ENCODE assay signal across 9 cellular contexts in the genomic region with DNA sequence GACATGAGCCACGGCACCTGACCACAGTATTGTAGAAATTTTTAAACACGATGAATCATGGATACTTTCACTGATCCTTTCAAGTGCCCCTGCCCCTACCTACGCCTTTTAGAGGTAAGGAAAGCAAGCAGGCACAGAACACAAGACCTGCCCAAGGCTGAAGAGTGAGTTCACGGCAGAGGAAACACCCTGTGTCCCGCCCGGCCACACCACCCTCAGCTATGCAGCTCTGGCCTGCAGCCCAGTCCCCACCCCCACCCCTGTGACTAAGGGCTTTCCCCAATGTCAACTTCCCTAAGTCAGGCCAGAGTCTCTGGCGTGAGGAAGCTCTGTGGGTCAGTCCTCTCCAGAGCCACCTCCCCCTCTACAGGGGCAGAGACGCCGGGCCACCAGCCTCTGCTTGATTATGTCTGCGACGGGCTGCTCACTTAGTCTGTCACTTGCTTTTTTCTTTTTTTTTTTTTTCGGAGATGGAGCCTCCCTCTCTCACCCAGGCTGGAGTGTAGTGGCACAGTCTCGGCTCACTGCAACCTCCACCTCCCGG. TPM values are rescaled to one million over a fixed set of nuclear protein-coding genes. Genes with fewer than 3 reads are reported as not detected.
DNase-seq lines count a peak whose midpoint lies in the region; ATAC-seq, FAIRE-seq and TF ChIP-seq lines count a peak whose summit lies in the region.
"Had no signal": no experiment of that assay in that cellular context is flagged by ENCODE, and none has a peak within 500 bp of the region (broad histone marks: within the 10 kb centered on the region; RNA-seq: fewer than 3 reads in every experiment).

No MANE protein-coding gene starts in this region.

- H3K4me3 ChIP-seq in A549 (no peak overlapping the region), liver (ENCODE audit: low read depth in 1 of 3, low read length in 3 of 3) (no peak overlapping the region)
- H3K4me3 ChIP-seq: BLaER1 had no signal

- no peaks in the 10 kb centered on the region for H3K27me3 Mint-ChIP-seq in MCF 10A (ENCODE audit: insufficient read depth, unreplicated experiment)

- peak overlapping the region; percentile 72 for H3K4me2 ChIP-seq in A549
- H3K4me2 ChIP-seq: BLaER1 had no signal

- peak overlapping the region; percentile 98 for H3K27ac Mint-ChIP-seq in MCF 10A (ENCODE audit: low read depth, unreplicated experiment)

- no peaks in the 10 kb centered on the region for H3K9me3 Mint-ChIP-seq in MCF 10A (ENCODE audit: unreplicated experiment)

- TF ChIP-seq CTCF in A549 (IDR thresholded peaks at IDR 0.05) (no peak), MCF 10A (IDR thresholded peaks at IDR 0.05; ENCODE audit: unreplicated experiment) (no peak), liver (IDR thresholded peaks at IDR 0.05; ENCODE audit: low read depth, low read length, missing input control) (no peak)

- POLR2A ChIA-PET in A549 (lab: Yijun Ruan, JAX) (interaction anchor here (0.6 to 1.6 kb wide), 13 partner anchors 8 to 223 kb away, joined by 3 to 13 read pairs (median 4); a partner anchor contains a TSS), MCF 10A (lab: Yijun Ruan, JAX) (interaction anchor here (0.8 to 4.9 kb wide), 18 partner anchors 8 to 108 kb away, joined by 3 to 37 read pairs (median 5); a partner anchor contains a TSS)

- H3K27ac ChIP-seq in A549: peak overlapping the region; percentile 71 to 96
- H3K27ac ChIP-seq in liver (ENCODE audit: low read depth in 1 of 2, low read length in 2 of 2): peak overlapping the region in 1 of 2 donors; percentile 28
- H3K27ac ChIP-seq: BLaER1 had no signal

- peaks cover 0 to 3% (median 0%) of the 10 kb centered on the region in 4 donors for H3K36me3 ChIP-seq in liver (ENCODE audit: control insufficient read depth in 4 of 4, insufficient read depth in 3 of 4, low read depth in 1 of 4, low read length in 3 of 4)

- peak; percentile 28 to 40; a peak in 3 of 5 replicates for TF ChIP-seq RAD21 in A549 (conservative IDR thresholded peaks at IDR 0.05 in 1 of 2, IDR thresholded peaks at IDR 0.05 in 1 of 2)
- peak in 1 of 2 donors; percentile 8 for TF ChIP-seq RAD21 in liver (IDR thresholded peaks at IDR 0.05)

- intact Hi-C loops in MCF 10A (cut with micrococcal nuclease): no loop called here

- peak; percentile 85 to 87 for ATAC-seq in A549
- no peak for ATAC-seq in HG03378 (IDR thresholded peaks at IDR 0.05; ENCODE audit: unreplicated experiment)
- ATAC-seq in HG03565 (IDR thresholded peaks at IDR 0.05; ENCODE audit: unreplicated experiment): no peak
- no peak for ATAC-seq in GM19023 (IDR thresholded peaks at IDR 0.05; ENCODE audit: unreplicated experiment)
- no peak for ATAC-seq in GM21360 (IDR thresholded peaks at IDR 0.05; ENCODE audit: unreplicated experiment)

- no TSS peak for BruUV-seq in MCF 10A (replicated peaks; lab: Mats Ljungman, UMichigan)

- H3K4me1 Mint-ChIP-seq in MCF 10A (ENCODE audit: insufficient read depth, unreplicated experiment): peaks cover 35% of the 10 kb centered on the region

- TF ChIP-seq POLR2A in A549 (IDR thresholded peaks at IDR 0.05; ENCODE audit: low read length): no peak

- 7% methylated on average over 14 of the region's 14 CpGs for WGBS in A549 (ENCODE audit: missing lambda C conversion rate)
- WGBS in liver: 54% methylated on average over 14 of the region's 14 CpGs

- no peaks in the 10 kb centered on the region for H3K27me3 ChIP-seq in liver (ENCODE audit: control insufficient read depth in 4 of 4, insufficient read depth in 4 of 4, low read length in 3 of 4)
- H3K27me3 ChIP-seq: BLaER1 had no signal

- TF ChIP-seq EP300 in A549 (IDR thresholded peaks at IDR 0.05): peak in 1 of 2 experiments; percentile 79; a peak in 2 of 5 replicates

- in situ Hi-C loops in KBM-7 (cut with MboI; ENCODE audit: low pct_unique_long_range_greater_than_20kb, low sequenced_read_pairs): no loop called here

- CTCF ChIA-PET in A549 (lab: Yijun Ruan, JAX): interaction anchor here (1.0 to 81.8 kb wide), 7 partner anchors 10 to 137 kb away, joined by 3 to 3429 read pairs (median 3); a partner anchor contains a TSS
- CTCF ChIA-PET in MCF 10A (lab: Yijun Ruan, JAX): interaction anchor here (0.7 to 2.9 kb wide), 3 partner anchors 18 to 400 kb away, joined by 3 to 10 read pairs (median 6); no protein-coding TSS in a partner anchor

- H3K9ac ChIP-seq in liver (ENCODE audit: low read depth in 1 of 2, low read length in 2 of 2): no peak overlapping the region
- H3K9ac ChIP-seq: BLaER1 had no signal

- H3K9me3 ChIP-seq in A549 (no peaks in the 10 kb centered on the region), liver (ENCODE audit: control insufficient read depth in 4 of 4, low read length in 3 of 4) (no peaks in the 10 kb centered on the region)
- H3K9me3 ChIP-seq: BLaER1 had no signal

- H3K36me3 Mint-ChIP-seq in MCF 10A (ENCODE audit: insufficient read depth, unreplicated experiment): peaks cover 26% of the 10 kb centered on the region

- peak; percentile 94 for FAIRE-seq in A549 (lab: Jason Lieb, UNC)

- peak; percentile 90 to 99 for DNase-seq in A549 (ENCODE audit: low read depth in 1 of 2, low spot score in 1 of 2)
- peak; percentile 86 for DNase-seq in KBM-7
- DNase-seq in MCF 10A (ENCODE audit: unreplicated experiment): peak; percentile 97

- peak overlapping the region; percentile 62 for H3K4me3 Mint-ChIP-seq in MCF 10A (ENCODE audit: unreplicated experiment)

- H3K4me1 ChIP-seq in A549 (peaks cover 60% of the 10 kb centered on the region), liver (ENCODE audit: control insufficient read depth in 4 of 4, insufficient read depth in 4 of 4, low read length in 3 of 4) (peaks cover 8 to 19% (median 11%) of the 10 kb centered on the region in 4 donors)
- H3K4me1 ChIP-seq: BLaER1 had no signal

TF ChIP-seq in A549, 52 proteins besides CTCF, POLR2A, EP300 and RAD21 (continues in another document):
- TF ChIP-seq, protein P1, sequence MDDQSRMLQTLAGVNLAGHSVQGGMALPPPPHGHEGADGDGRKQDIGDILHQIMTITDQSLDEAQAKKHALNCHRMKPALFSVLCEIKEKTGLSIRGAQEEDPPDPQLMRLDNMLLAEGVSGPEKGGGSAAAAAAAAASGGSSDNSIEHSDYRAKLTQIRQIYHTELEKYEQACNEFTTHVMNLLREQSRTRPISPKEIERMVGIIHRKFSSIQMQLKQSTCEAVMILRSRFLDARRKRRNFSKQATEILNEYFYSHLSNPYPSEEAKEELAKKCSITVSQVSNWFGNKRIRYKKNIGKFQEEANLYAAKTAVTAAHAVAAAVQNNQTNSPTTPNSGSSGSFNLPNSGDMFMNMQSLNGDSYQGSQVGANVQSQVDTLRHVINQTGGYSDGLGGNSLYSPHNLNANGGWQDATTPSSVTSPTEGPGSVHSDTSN (IDR thresholded peaks at IDR 0.05): peak; percentile 81

TF ChIP-seq in liver, 16 proteins besides CTCF, POLR2A, EP300 and RAD21:
- TF ChIP-seq RXRA (IDR thresholded peaks at IDR 0.05) (peak in 1 of 2 donors; percentile 14), TAF1 (conservative IDR thresholded peaks at IDR 0.05) (no peak), SP1 (IDR thresholded peaks at IDR 0.05) (peak; percentile 8)
TF ChIP-seq in liver: peak in this region for 2.

RNA-seq across cellular contexts. Expression of a gene that starts 8.4 kb away (rescaled TPM):
- 19.0 and 20.1 TPM in 2 replicates for polyA plus RNA-seq in A549 (2011; rRNA removed)
- 33.8 and 57.1 TPM in 2 replicates for polyA plus RNA-seq in A549 (2012; cell fraction: cytosol; rRNA removed)
- polyA plus RNA-seq in A549 (2012; cell fraction: nucleus; rRNA removed): 110 and 141 TPM in 2 replicates
- 19.5 to 27.6 TPM (median 27.2 TPM) in 3 replicates for polyA plus RNA-seq in A549 (2017; fragmentation: RNase III; extraction: RNeasy Plus Mini Kit Qiagen cat#74134 plus additional on column Dnase treatment)
- 22.9 and 29.3 TPM in 2 replicates for polyA minus RNA-seq in A549 (2011; rRNA and poly(A)+ RNA removed)
- total RNA-seq in MCF 10A (2022): 26.0 and 33.1 TPM in 2 replicates
- 1 to 10 TPM; 3.0 to 4.5 TPM for total RNA-seq in liver
- 1 to 10 TPM; 1.0 to 2.1 TPM for polyA plus RNA-seq in liver

RNA-seq across cellular contexts. Expression of a gene that starts 13.6 kb away (rescaled TPM):
- polyA plus RNA-seq in A549 (2011; rRNA removed) (8.5 and 9.5 TPM in 2 replicates), A549 (2017; fragmentation: RNase III; extraction: RNeasy Plus Mini Kit Qiagen cat#74134 plus additional on column Dnase treatment) (11.3 to 13.1 TPM (median 12.6 TPM) in 3 replicates), liver (1 to 10 TPM; 4.3 to 6.6 TPM)
- polyA plus RNA-seq in A549 (2012; cell fraction: cytosol; rRNA removed): 11.0 and 13.2 TPM in 2 replicates
- 16.6 and 18.3 TPM in 2 replicates for polyA plus RNA-seq in A549 (2012; cell fraction: nucleus; rRNA removed)
- 14.3 and 15.2 TPM in 2 replicates for polyA minus RNA-seq in A549 (2011; rRNA and poly(A)+ RNA removed)
- total RNA-seq in MCF 10A (2022) (9.3 and 13.3 TPM in 2 replicates), liver (1 to 10 TPM; 1.7 to 3.1 TPM)

RNA-seq across cellular contexts. Expression of a gene that starts 35.4 kb away (rescaled TPM):
- polyA plus RNA-seq in A549 (2011; rRNA removed) (54.5 and 73.7 TPM in 2 replicates), A549 (2017; fragmentation: RNase III; extraction: RNeasy Plus Mini Kit Qiagen cat#74134 plus additional on column Dnase treatment) (83.8 to 92.2 TPM (median 91.4 TPM) in 3 replicates), liver (10 to 100 TPM; 22.5 to 26.4 TPM)
- 174 and 199 TPM in 2 replicates for polyA plus RNA-seq in A549 (2012; cell fraction: cytosol; rRNA removed)
- 280 and 344 TPM in 2 replicates for polyA plus RNA-seq in A549 (2012; cell fraction: nucleus; rRNA removed)
- 31.1 and 36.1 TPM in 2 replicates for polyA minus RNA-seq in A549 (2011; rRNA and poly(A)+ RNA removed)
- total RNA-seq in MCF 10A (2022) (105 and 113 TPM in 2 replicates), liver (10 to 100 TPM; 13.6 to 27.2 TPM)

RNA-seq across cellular contexts. Expression of a gene that starts 49.1 kb away (rescaled TPM):
- polyA plus RNA-seq in A549 (2011; rRNA removed) (31.3 and 34.1 TPM in 2 replicates), A549 (2017; fragmentation: RNase III; extraction: RNeasy Plus Mini Kit Qiagen cat#74134 plus additional on column Dnase treatment) (16.3 to 18.8 TPM (median 18.6 TPM) in 3 replicates), liver (1 to 10 TPM; 2.4 to 7.1 TPM)
- polyA plus RNA-seq in A549 (2012; cell fraction: cytosol; rRNA removed): 19.5 and 22.6 TPM in 2 replicates
- 17.5 and 23.1 TPM in 2 replicates for polyA plus RNA-seq in A549 (2012; cell fraction: nucleus; rRNA removed)
- polyA minus RNA-seq in A549 (2011; rRNA and poly(A)+ RNA removed): 22.1 and 25.9 TPM in 2 replicates
- total RNA-seq in MCF 10A (2022) (11.9 and 12.8 TPM in 2 replicates), liver (1 to 10 TPM; 5.6 to 8.2 TPM)

RNA-seq across cellular contexts. Expression of a gene that starts 49.4 kb away (rescaled TPM):
- polyA plus RNA-seq in A549 (2011; rRNA removed): 314 and 333 TPM in 2 replicates
- polyA plus RNA-seq in A549 (2012; cell fraction: cytosol; rRNA removed): 255 and 282 TPM in 2 replicates
- 105 and 172 TPM in 2 replicates for polyA plus RNA-seq in A549 (2012; cell fraction: nucleus; rRNA removed)
- polyA plus RNA-seq in A549 (2017; fragmentation: RNase III; extraction: RNeasy Plus Mini Kit Qiagen cat#74134 plus additional on column Dnase treatment): 429 to 463 TPM (median 440 TPM) in 3 replicates
- polyA minus RNA-seq in A549 (2011; rRNA and poly(A)+ RNA removed): 103 and 169 TPM in 2 replicates
- total RNA-seq in MCF 10A (2022): 362 and 455 TPM in 2 replicates
- total RNA-seq in liver: 100 to 1,000 TPM; 102 to 128 TPM
- polyA plus RNA-seq in liver: 100 to 1,000 TPM; 241 to 378 TPM

Comparison
In these comparisons a context has a peak if more than half of its experiments do, and no peak if none do; other contexts are left out.
1. ATAC-seq: peak in A549 (2 of 2); none in HG03378 (single experiment), HG03565 (single experiment), GM19023 (single experiment) and GM21360 (single experiment).
2. Peak in every context shown above with its lines, with median percentiles within 50 percentile points of each other: DNase-seq.